In the genomic region with DNA sequence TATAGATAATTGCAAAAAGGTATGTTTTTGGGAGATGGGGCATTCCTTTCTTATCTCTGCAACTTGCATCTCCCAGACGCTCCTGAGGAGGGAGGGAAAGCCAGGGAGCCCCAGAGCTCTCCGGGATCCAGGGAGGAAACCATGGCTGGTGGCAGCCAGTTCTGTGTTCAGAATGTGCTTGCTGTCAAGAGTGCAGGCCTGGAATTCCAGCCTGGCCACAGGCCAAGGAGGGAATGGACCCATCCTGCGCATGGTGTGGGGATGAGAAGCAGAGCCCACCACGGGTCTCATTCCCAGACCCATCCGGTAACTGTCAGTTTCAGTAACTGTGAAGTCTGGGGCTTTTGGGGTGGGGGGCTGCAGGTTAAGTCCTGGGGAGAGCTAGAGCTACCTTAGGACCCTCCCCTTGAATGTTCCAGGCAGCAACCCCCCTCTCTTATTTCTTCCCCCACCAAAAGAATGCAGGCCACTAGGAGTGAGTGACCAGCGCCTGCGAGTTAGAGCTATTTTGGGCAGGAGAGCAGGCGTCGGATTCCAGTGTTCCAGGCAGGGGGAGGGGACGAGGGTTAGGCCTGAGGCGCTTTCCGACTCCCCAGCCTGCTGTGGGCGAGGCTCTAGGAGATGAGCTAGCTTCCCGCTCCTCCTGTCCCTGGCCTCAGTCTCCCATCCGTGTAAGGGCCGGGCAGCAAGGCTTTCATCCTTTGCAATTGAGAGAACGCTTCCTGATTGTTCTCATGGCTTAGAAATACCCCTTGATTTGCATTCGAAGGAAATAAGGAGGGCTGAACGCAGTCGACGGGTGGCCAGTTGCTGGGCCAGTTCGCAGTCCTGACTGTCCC, we compare ENCODE assay signal across 1 cellular context.
TF ChIP-seq lines count a peak whose summit lies in the region.

No MANE protein-coding gene starts in this region.

TF ChIP-seq in neural cell, 6 proteins besides CTCF, POLR2A, EP300 and RAD21 (continued from another document):
- TF ChIP-seq, protein P1, sequence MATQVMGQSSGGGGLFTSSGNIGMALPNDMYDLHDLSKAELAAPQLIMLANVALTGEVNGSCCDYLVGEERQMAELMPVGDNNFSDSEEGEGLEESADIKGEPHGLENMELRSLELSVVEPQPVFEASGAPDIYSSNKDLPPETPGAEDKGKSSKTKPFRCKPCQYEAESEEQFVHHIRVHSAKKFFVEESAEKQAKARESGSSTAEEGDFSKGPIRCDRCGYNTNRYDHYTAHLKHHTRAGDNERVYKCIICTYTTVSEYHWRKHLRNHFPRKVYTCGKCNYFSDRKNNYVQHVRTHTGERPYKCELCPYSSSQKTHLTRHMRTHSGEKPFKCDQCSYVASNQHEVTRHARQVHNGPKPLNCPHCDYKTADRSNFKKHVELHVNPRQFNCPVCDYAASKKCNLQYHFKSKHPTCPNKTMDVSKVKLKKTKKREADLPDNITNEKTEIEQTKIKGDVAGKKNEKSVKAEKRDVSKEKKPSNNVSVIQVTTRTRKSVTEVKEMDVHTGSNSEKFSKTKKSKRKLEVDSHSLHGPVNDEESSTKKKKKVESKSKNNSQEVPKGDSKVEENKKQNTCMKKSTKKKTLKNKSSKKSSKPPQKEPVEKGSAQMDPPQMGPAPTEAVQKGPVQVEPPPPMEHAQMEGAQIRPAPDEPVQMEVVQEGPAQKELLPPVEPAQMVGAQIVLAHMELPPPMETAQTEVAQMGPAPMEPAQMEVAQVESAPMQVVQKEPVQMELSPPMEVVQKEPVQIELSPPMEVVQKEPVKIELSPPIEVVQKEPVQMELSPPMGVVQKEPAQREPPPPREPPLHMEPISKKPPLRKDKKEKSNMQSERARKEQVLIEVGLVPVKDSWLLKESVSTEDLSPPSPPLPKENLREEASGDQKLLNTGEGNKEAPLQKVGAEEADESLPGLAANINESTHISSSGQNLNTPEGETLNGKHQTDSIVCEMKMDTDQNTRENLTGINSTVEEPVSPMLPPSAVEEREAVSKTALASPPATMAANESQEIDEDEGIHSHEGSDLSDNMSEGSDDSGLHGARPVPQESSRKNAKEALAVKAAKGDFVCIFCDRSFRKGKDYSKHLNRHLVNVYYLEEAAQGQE (IDR thresholded peaks at IDR 0.05; ENCODE audit: borderline replicate concordance): no peak
- TF ChIP-seq SMC3 (conservative IDR thresholded peaks at IDR 0.05; ENCODE audit: poor library complexity) (no peak), MXI1 (conservative IDR thresholded peaks at IDR 0.05; ENCODE audit: poor library complexity, severe bottlenecking) (no peak), POLR2AphosphoS5 (IDR thresholded peaks at IDR 0.05) (no peak)
